In the genomic region with DNA sequence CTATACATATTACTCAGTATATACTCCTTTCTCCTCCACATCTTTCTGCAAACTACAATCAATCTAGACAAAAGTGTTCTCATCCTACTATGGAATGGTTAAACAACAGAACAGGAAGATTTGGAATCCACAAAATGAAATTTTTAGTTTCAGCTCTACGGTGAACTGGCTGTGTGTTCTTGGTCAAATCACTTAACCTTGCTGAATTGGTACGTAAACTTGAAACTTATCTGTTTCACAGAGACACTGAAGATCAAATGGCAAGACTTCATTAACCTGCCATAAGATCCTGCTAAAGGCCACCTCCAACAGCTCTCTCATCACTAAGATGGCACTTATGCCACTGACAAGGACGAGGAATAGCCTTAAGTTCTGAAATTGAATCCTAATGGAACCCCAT, we compare ENCODE assay signal across 9 cellular contexts. TPM values are rescaled to one million over a fixed set of nuclear protein-coding genes. Genes with fewer than 3 reads are reported as not detected.
DNase-seq lines count a peak whose midpoint lies in the region; ATAC-seq and TF ChIP-seq lines count a peak whose summit lies in the region.
"Had no signal": no experiment of that assay in that cellular context is flagged by ENCODE, and none has a peak within 500 bp of the region (broad histone marks: within the 10 kb centered on the region; RNA-seq: fewer than 3 reads in every experiment).

No MANE protein-coding gene starts in this region.

- peaks cover 0 to under 1% (median 0%) of the 10 kb centered on the region in 3 donors for H3K9me3 Mint-ChIP-seq in T-cell

- TF ChIP-seq CTCF in fibroblast of pulmonary artery (IDR thresholded peaks at IDR 0.05; ENCODE audit: low read length, missing control alignments) = no peak

- H3K9me3 ChIP-seq in HAP-1 (no peaks in the 10 kb centered on the region), skeletal muscle satellite cell (replicated peaks; ENCODE audit: low read length) (no peaks in the 10 kb centered on the region)

- no peaks in the 10 kb centered on the region for H3K27me3 ChIP-seq in HAP-1 (ENCODE audit: low read depth)
- H3K27me3 ChIP-seq in skeletal muscle satellite cell (ENCODE audit: control insufficient read depth, insufficient read depth, low read length) = no peaks in the 10 kb centered on the region

- POLR2A ChIA-PET in T-cell (lab: Charles Lee) = interaction anchor here in 1 of 2 donors (0.6 kb wide), 1 partner anchor 87 kb away, joined by 6 read pairs; no protein-coding TSS in a partner anchor

- H3K4me2 ChIP-seq in skeletal muscle satellite cell (ENCODE audit: low read length) = peak overlapping the region; percentile 78

- H3K4me3 Mint-ChIP-seq in T-cell = peak overlapping the region; percentile 88

- no peaks in the 10 kb centered on the region for H3K27me3 Mint-ChIP-seq in T-cell

- peaks cover 16% of the 10 kb centered on the region for H3K4me1 ChIP-seq in HAP-1
- peaks cover 21% of the 10 kb centered on the region for H3K4me1 ChIP-seq in skeletal muscle satellite cell (ENCODE audit: control insufficient read depth, insufficient read depth, low read length)

- H3K36me3 ChIP-seq in HAP-1 (replicated peaks) (peaks cover 22% of the 10 kb centered on the region), skeletal muscle satellite cell (ENCODE audit: insufficient read depth, low read length) (peaks cover 12% of the 10 kb centered on the region)

- no peak for DNase-seq in HAP-1 (ENCODE audit: low spot score in 2 of 2)
- DNase-seq in T-cell = no peak
- DNase-seq in fibroblast of pulmonary artery (ENCODE audit: low read depth) = no peak
- no peak for DNase-seq in GM19240 (ENCODE audit: insufficient read length, low spot score)
- DNase-seq in retina = no peak
- DNase-seq: effector CD8-positive, alpha-beta T cell had no signal

- H3K36me3 Mint-ChIP-seq in T-cell = peaks cover 30% of the 10 kb centered on the region

- in situ Hi-C loops in HAP-1 (cut with MboI; ENCODE audit: low sequenced_read_pairs) = loop anchor here (10.0 kb wide), 1 partner anchor 244 kb away; no protein-coding TSS in a partner anchor

- CTCF ChIA-PET in T-cell (lab: Charles Lee) = interaction anchor here in 1 of 2 donors (1.4 kb wide), 2 partner anchors 9 to 15 kb away, joined by 4 to 5 read pairs; no protein-coding TSS in a partner anchor

- H3K4me3 ChIP-seq in HAP-1 (peak overlapping the region; percentile 80), fibroblast of pulmonary artery (replicated peaks; ENCODE audit: low read depth, low read length) (peak overlapping the region; percentile 81), skeletal muscle satellite cell (ENCODE audit: low read length) (peak overlapping the region; percentile 85)

- peaks cover 63 to 66% (median 64%) of the 10 kb centered on the region in 3 donors for H3K4me1 Mint-ChIP-seq in T-cell

- ATAC-seq in T-cell (replicated peaks in 1 of 4) (no peak), HG02588 (IDR thresholded peaks at IDR 0.05; ENCODE audit: unreplicated experiment) (no peak)
- ATAC-seq: sciatic nerve had no signal

- H3K9ac ChIP-seq in skeletal muscle satellite cell (ENCODE audit: low read depth, low read length) = peak overlapping the region; percentile 92

- peak overlapping the region; percentile 94 to 97 for H3K27ac Mint-ChIP-seq in T-cell

RNA-seq across cellular contexts. Expression of a gene that starts 1.5 kb away (rescaled TPM):
- 100 to 1,000 TPM in 1 of 5 donors, 10 to 100 TPM in 4; 87.9 to 106 (median 95.9) TPM for total RNA-seq in T-cell
- total RNA-seq in skeletal muscle satellite cell (2012; rRNA removed) = 51.8 and 59.1 TPM in 2 replicates

RNA-seq across cellular contexts. Expression of a gene that starts 52.2 kb away (rescaled TPM):
- under 1 TPM in 4 of 5 donors, not detected in 1; 0.06 to 0.50 (median 0.10) TPM for total RNA-seq in T-cell
- total RNA-seq in skeletal muscle satellite cell (2012; rRNA removed) = under 0.01 TPM in 1 of 2 replicates, not detected in the other
